15 cellular contexts compared by ENCODE assay signal in the genomic region with DNA sequence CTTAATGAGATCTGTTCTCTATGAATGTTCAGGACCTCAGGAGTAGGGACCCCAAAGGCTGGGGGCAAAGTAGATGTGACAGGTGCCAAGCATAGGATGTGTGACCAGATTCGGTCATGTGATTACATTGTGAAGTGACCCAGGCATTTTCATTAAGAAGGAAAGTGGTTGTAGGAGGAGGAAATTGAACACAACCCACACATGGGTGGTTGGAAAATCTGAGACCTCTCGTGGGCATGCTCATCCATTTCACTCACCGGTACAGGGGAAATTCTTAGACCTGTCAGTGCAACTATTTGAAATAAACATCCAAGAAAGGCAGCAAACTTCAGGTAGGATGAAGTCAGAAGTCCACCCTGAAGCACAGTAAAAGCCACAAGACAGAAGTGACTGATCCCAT.
"Had no signal": no experiment of that assay in that cellular context is flagged by ENCODE, and none has a peak within 500 bp of the region (broad histone marks: within the 10 kb centered on the region; RNA-seq: fewer than 3 reads in every experiment).

No MANE protein-coding gene starts in this region.

- H3K27me3 Mint-ChIP-seq: naive thymus-derived CD8-positive, alpha-beta T cell had no signal

- H3K27me3 ChIP-seq: cardiac muscle cell, pancreas, sigmoid colon, spleen, thyroid gland had no signal

- DNase-seq: activated CD4-positive, CD25-positive, alpha-beta regulatory T cell; activated CD8-positive, alpha-beta memory T cell treated with anti-CD3 and anti-CD28 coated beads, Interleukin-2, amount 50 U/mL, for 48 hours; activated effector memory CD4-positive, alpha-beta T cell treated with anti-CD3 and anti-CD28 coated beads, Interleukin-2, amount 50 U/mL, for 16 hours; foreskin melanocyte; kidney glomerular epithelial cell; mesenchymal stem cell; naive thymus-derived CD8-positive, alpha-beta T cell; pancreas; sigmoid colon; spleen; stimulated activated CD4-positive, alpha-beta T cell treated with anti-CD3 and anti-CD28 coated beads, Interleukin-4, amount 100 ng/mL, for 1 hour; thyroid gland had no signal

- H3K27ac ChIP-seq: cardiac muscle cell, epithelial cell of prostate, pancreas, sigmoid colon, spleen, thyroid gland had no signal

- H3K9me3 Mint-ChIP-seq: naive thymus-derived CD8-positive, alpha-beta T cell had no signal

- ATAC-seq: naive thymus-derived CD8-positive, alpha-beta T cell; pancreas had no signal

- H3K9me3 ChIP-seq: pancreas, sigmoid colon, spleen, thyroid gland had no signal

- H3K4me3 Mint-ChIP-seq: naive thymus-derived CD8-positive, alpha-beta T cell had no signal

- H3K4me1 ChIP-seq: pancreas, sigmoid colon, spleen, thyroid gland had no signal

- H3K4me3 ChIP-seq: cardiac muscle cell, pancreas, sigmoid colon, spleen, thyroid gland had no signal

- FAIRE-seq: pancreas, urothelium cell line had no signal

- H3K36me3 ChIP-seq: cardiac muscle cell, pancreas, sigmoid colon, thyroid gland had no signal
